Comparison of ENCODE assay signal across 2 cellular contexts in the genomic region with DNA sequence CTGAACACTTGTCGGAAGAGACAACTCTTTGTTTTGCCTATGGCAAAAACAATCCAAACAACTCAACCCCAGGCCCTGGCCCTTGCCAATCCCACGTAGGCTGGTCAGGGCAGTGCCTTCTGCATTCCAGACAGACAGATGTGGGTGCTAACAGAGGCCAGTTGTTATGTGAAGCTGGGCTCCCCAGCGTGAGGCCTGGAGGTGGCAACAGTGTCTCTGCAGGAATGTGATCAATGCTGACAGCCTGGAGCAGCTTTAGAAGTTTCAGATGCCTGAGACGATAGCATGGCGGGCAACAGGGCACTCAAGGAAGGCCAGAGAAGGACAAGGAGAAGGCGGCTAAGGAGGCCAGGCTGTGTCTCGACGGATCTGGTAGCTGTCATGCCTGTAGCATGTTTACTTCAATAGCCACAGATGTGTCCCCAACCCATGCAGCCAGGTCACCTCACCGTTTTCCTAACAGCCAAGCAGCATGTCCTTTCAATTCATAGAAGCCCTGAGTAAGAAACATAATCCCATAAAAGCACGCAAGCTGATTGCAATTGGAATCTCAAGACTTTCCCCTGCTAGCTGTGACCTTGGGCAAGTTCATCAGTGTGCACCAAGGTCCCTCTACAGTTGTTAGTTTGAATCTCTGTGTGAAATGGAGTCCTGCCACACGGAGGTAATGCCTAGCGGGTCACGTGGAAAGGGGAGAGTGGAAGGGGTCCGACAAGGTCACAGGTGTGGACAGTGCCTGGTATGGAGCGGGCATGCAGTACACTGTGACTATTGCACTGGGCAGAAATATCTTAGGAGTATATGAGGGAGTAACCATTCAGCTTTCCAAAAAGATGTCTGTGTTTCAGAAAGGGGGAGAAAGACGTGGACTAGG.
TF ChIP-seq lines count a peak whose summit lies in the region.

No MANE protein-coding gene starts in this region.

TF ChIP-seq in IMR-90, 13 proteins besides CTCF, POLR2A, EP300 and RAD21:
- TF ChIP-seq SMC3 (IDR thresholded peaks at IDR 0.05; ENCODE audit: low read depth, low read length): no peak

TF ChIP-seq in K562, 482 proteins besides CTCF, POLR2A, EP300 and RAD21 (continues in another document):
- TF ChIP-seq RUNX1 (IDR thresholded peaks at IDR 0.05; ENCODE audit: low read depth) (no peak), YBX1 (IDR thresholded peaks at IDR 0.05) (no peak), KDM5B (IDR thresholded peaks at IDR 0.05; ENCODE audit: insufficient replicate concordance, low read depth, low read length) (no peak), CHCHD3 (CRISPR knock-in tag; IDR thresholded peaks at IDR 0.05) (0 out of 2 replicates have a peak, but pooled peaks have one; percentile 74), ZNF124 (CRISPR knock-in tag; IDR thresholded peaks at IDR 0.05) (0 out of 2 replicates have a peak, but pooled peaks have one; percentile 16), NR2F6 (CRISPR knock-in tag; IDR thresholded peaks at IDR 0.05) (0 out of 2 replicates have a peak, but pooled peaks have one; percentile 75), ZFP1 (CRISPR knock-in tag; IDR thresholded peaks at IDR 0.05) (0 out of 2 replicates have a peak, but pooled peaks have one; percentile 45), CC2D1A (IDR thresholded peaks at IDR 0.05) (no peak), DNMT1 (IDR thresholded peaks at IDR 0.05) (no peak), ZNF282 (CRISPR knock-in tag; IDR thresholded peaks at IDR 0.05) (peak; percentile 17; the same call in 1 of the 2 replicates), FOSL1 (tag; conservative IDR thresholded peaks at IDR 0.05) (no peak), PHF8 (IDR thresholded peaks at IDR 0.05; ENCODE audit: borderline replicate concordance, low read length) (no peak), EHMT2 (IDR thresholded peaks at IDR 0.05) (no peak), RBM25 (IDR thresholded peaks at IDR 0.05; ENCODE audit: low read depth, low read length, severe bottlenecking) (no peak), ILF3 (IDR thresholded peaks at IDR 0.05; ENCODE audit: borderline replicate concordance) (no peak), GTF2F1 (IDR thresholded peaks at IDR 0.05; ENCODE audit: low read depth, low read length) (no peak), HOXB6 (CRISPR knock-in tag; IDR thresholded peaks at IDR 0.05; ENCODE audit: borderline replicate concordance) (no peak), TEAD4 (IDR thresholded peaks at IDR 0.05; ENCODE audit: low read length) (no peak; the same call in 1 of the 2 replicates), TEAD4 (CRISPR knock-in tag; IDR thresholded peaks at IDR 0.05; ENCODE audit: borderline replicate concordance) (peak; percentile 73; the same call in 1 of the 2 replicates), ATF1 (CRISPR knock-in tag; IDR thresholded peaks at IDR 0.05) (0 out of 2 replicates have a peak, but pooled peaks have one; percentile 9), ATF1 (tag; IDR thresholded peaks at IDR 0.05) (no peak), GABPB2 (CRISPR knock-in tag; conservative IDR thresholded peaks at IDR 0.05) (no peak), ZNF224 (CRISPR knock-in tag; IDR thresholded peaks at IDR 0.05) (no peak), DPF2 (IDR thresholded peaks at IDR 0.05) (no peak), HDAC2 (IDR thresholded peaks at IDR 0.05) (no peak), KLF1 (tag; IDR thresholded peaks at IDR 0.05) (0 out of 2 replicates have a peak, but pooled peaks have one; percentile 7), ZNF174 (CRISPR knock-in tag; IDR thresholded peaks at IDR 0.05) (no peak), ZNF830 (CRISPR knock-in tag; IDR thresholded peaks at IDR 0.05) (no peak), JUN (IDR thresholded peaks at IDR 0.05; ENCODE audit: borderline replicate concordance, low read depth, low read length) (no peak), JUN (CRISPR knock-in tag; IDR thresholded peaks at IDR 0.05; ENCODE audit: borderline replicate concordance) (no peak), RBM15 (IDR thresholded peaks at IDR 0.05; ENCODE audit: insufficient read depth, low read length) (no peak), ETV1 (tag; conservative IDR thresholded peaks at IDR 0.05; ENCODE audit: low read depth) (no peak), ZNF57 (CRISPR knock-in tag; IDR thresholded peaks at IDR 0.05) (0 out of 2 replicates have a peak, but pooled peaks have one; percentile 30), ZC3H8 (IDR thresholded peaks at IDR 0.05) (no peak), POLR2B (IDR thresholded peaks at IDR 0.05; ENCODE audit: low read depth, partially characterized antibody) (peak; percentile 22), ZNF24 (IDR thresholded peaks at IDR 0.05) (no peak), HDGF (IDR thresholded peaks at IDR 0.05) (peak; percentile 52; the same call in 1 of the 2 replicates), ZC3H4 (CRISPR knock-in tag; IDR thresholded peaks at IDR 0.05; ENCODE audit: borderline replicate concordance) (peak; percentile 92; the same call in 1 of the 2 replicates), E2F3 (CRISPR knock-in tag; IDR thresholded peaks at IDR 0.05) (0 out of 2 replicates have a peak, but pooled peaks have one; percentile 49), ZNF140 (CRISPR knock-in tag; IDR thresholded peaks at IDR 0.05) (no peak), ETS2 (tag; IDR thresholded peaks at IDR 0.05; ENCODE audit: borderline replicate concordance, poor library complexity, severe bottlenecking) (no peak), SMAD1 (IDR thresholded peaks at IDR 0.05; ENCODE audit: low read depth, low read length, partially characterized antibody) (no peak), DDX20 (tag; IDR thresholded peaks at IDR 0.05; ENCODE audit: low read depth) (no peak)
- TF ChIP-seq, protein P1, sequence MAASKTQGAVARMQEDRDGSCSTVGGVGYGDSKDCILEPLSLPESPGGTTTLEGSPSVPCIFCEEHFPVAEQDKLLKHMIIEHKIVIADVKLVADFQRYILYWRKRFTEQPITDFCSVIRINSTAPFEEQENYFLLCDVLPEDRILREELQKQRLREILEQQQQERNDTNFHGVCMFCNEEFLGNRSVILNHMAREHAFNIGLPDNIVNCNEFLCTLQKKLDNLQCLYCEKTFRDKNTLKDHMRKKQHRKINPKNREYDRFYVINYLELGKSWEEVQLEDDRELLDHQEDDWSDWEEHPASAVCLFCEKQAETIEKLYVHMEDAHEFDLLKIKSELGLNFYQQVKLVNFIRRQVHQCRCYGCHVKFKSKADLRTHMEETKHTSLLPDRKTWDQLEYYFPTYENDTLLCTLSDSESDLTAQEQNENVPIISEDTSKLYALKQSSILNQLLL (CRISPR knock-in tag; IDR thresholded peaks at IDR 0.05; ENCODE audit: borderline replicate concordance): no peak
- TF ChIP-seq, protein P2, sequence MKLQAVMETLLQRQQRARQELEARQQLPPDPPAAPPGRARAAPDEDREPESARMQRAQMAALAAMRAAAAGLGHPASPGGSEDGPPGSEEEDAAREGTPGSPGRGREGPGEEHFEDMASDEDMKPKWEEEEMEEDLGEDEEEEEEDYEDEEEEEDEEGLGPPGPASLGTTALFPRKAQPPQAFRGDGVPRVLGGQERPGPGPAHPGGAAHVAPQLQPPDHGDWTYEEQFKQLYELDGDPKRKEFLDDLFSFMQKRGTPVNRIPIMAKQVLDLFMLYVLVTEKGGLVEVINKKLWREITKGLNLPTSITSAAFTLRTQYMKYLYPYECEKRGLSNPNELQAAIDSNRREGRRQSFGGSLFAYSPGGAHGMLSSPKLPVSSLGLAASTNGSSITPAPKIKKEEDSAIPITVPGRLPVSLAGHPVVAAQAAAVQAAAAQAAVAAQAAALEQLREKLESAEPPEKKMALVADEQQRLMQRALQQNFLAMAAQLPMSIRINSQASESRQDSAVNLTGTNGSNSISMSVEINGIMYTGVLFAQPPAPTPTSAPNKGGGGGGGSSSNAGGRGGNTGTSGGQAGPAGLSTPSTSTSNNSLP (IDR thresholded peaks at IDR 0.05; ENCODE audit: borderline replicate concordance, low read depth, low read length): no peak
- TF ChIP-seq, protein P3, sequence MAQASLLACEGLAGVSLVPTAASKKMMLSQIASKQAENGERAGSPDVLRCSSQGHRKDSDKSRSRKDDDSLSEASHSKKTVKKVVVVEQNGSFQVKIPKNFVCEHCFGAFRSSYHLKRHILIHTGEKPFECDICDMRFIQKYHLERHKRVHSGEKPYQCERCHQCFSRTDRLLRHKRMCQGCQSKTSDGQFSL (CRISPR knock-in tag; IDR thresholded peaks at IDR 0.05): no peak
- TF ChIP-seq, protein P3 (tag; IDR thresholded peaks at IDR 0.05): 0 out of 4 replicates have a peak, but pooled peaks of 1 of the 2 experiments have one; percentile 32
- TF ChIP-seq, protein P4, sequence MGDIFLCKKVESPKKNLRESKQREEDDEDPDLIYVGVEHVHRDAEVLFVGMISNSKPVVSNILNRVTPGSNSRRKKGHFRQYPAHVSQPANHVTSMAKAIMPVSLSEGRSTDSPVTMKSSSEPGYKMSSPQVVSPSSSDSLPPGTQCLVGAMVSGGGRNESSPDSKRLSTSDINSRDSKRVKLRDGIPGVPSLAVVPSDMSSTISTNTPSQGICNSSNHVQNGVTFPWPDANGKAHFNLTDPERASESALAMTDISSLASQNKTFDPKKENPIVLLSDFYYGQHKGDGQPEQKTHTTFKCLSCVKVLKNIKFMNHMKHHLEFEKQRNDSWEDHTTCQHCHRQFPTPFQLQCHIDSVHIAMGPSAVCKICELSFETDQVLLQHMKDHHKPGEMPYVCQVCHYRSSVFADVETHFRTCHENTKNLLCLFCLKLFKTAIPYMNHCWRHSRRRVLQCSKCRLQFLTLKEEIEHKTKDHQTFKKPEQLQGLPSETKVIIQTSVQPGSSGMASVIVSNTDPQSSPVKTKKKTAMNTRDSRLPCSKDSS (IDR thresholded peaks at IDR 0.05; ENCODE audit: low read depth, partially characterized antibody): no peak
- TF ChIP-seq, protein P5, sequence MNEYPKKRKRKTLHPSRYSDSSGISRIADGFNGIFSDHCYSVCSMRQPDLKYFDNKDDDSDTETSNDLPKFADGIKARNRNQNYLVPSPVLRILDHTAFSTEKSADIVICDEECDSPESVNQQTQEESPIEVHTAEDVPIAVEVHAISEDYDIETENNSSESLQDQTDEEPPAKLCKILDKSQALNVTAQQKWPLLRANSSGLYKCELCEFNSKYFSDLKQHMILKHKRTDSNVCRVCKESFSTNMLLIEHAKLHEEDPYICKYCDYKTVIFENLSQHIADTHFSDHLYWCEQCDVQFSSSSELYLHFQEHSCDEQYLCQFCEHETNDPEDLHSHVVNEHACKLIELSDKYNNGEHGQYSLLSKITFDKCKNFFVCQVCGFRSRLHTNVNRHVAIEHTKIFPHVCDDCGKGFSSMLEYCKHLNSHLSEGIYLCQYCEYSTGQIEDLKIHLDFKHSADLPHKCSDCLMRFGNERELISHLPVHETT (CRISPR knock-in tag; conservative IDR thresholded peaks at IDR 0.05 in 1 of 2, IDR thresholded peaks at IDR 0.05 in 1 of 2): 0 out of 4 replicates have a peak, but pooled peaks of 1 of the 2 experiments have one; percentile 21
- TF ChIP-seq, protein P6, sequence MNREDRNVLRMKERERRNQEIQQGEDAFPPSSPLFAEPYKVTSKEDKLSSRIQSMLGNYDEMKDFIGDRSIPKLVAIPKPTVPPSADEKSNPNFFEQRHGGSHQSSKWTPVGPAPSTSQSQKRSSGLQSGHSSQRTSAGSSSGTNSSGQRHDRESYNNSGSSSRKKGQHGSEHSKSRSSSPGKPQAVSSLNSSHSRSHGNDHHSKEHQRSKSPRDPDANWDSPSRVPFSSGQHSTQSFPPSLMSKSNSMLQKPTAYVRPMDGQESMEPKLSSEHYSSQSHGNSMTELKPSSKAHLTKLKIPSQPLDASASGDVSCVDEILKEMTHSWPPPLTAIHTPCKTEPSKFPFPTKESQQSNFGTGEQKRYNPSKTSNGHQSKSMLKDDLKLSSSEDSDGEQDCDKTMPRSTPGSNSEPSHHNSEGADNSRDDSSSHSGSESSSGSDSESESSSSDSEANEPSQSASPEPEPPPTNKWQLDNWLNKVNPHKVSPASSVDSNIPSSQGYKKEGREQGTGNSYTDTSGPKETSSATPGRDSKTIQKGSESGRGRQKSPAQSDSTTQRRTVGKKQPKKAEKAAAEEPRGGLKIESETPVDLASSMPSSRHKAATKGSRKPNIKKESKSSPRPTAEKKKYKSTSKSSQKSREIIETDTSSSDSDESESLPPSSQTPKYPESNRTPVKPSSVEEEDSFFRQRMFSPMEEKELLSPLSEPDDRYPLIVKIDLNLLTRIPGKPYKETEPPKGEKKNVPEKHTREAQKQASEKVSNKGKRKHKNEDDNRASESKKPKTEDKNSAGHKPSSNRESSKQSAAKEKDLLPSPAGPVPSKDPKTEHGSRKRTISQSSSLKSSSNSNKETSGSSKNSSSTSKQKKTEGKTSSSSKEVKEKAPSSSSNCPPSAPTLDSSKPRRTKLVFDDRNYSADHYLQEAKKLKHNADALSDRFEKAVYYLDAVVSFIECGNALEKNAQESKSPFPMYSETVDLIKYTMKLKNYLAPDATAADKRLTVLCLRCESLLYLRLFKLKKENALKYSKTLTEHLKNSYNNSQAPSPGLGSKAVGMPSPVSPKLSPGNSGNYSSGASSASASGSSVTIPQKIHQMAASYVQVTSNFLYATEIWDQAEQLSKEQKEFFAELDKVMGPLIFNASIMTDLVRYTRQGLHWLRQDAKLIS (CRISPR knock-in tag; IDR thresholded peaks at IDR 0.05): no peak
- TF ChIP-seq, protein P7, sequence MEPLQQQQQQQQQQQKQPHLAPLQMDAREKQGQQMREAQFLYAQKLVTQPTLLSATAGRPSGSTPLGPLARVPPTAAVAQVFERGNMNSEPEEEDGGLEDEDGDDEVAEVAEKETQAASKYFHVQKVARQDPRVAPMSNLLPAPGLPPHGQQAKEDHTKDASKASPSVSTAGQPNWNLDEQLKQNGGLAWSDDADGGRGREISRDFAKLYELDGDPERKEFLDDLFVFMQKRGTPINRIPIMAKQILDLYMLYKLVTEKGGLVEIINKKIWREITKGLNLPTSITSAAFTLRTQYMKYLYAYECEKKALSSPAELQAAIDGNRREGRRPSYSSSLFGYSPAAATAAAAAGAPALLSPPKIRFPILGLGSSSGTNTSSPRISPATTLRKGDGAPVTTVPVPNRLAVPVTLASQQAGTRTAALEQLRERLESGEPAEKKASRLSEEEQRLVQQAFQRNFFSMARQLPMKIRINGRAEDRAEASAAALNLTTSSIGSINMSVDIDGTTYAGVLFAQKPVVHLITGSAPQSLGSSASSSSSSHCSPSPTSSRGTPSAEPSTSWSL (CRISPR knock-in tag; IDR thresholded peaks at IDR 0.05; ENCODE audit: borderline replicate concordance): no peak
- TF ChIP-seq, protein P8, sequence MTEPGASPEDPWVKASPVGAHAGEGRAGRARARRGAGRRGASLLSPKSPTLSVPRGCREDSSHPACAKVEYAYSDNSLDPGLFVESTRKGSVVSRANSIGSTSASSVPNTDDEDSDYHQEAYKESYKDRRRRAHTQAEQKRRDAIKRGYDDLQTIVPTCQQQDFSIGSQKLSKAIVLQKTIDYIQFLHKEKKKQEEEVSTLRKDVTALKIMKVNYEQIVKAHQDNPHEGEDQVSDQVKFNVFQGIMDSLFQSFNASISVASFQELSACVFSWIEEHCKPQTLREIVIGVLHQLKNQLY (CRISPR knock-in tag; conservative IDR thresholded peaks at IDR 0.05): 0 out of 4 replicates have a peak, but pooled peaks of 1 of the 2 experiments have one; percentile 65
